ENCODE assay signal across 25 cellular contexts in genomic region chr11:133536198-133536597, GRCh38. TPM values are rescaled to one million over a fixed set of nuclear protein-coding genes. Genes with fewer than 3 reads are reported as not detected.
"Had no signal": no experiment of that assay in that cellular context is flagged by ENCODE, and none has a peak within 500 bp of the region (broad histone marks: within the 10 kb centered on the region; RNA-seq: fewer than 3 reads in every experiment).

No MANE protein-coding gene starts in this region.

- H3K9me3 ChIP-seq: esophagus muscularis mucosa, gastrocnemius medialis, heart right ventricle, left lung, lower lobe of right lung had no signal

- H3K9me3 Mint-ChIP-seq: natural killer cell had no signal

- H3K27ac ChIP-seq: coronary artery, dorsolateral prefrontal cortex, esophagus muscularis mucosa, gastrocnemius medialis, heart right ventricle, left lung, lower lobe of right lung had no signal

- H3K36me3 ChIP-seq: esophagus muscularis mucosa, gastrocnemius medialis, heart right ventricle, left lung, lower lobe of right lung had no signal

- H3K4me1 Mint-ChIP-seq: memory B cell, natural killer cell had no signal

- H3K36me3 Mint-ChIP-seq: natural killer cell had no signal

- DNase-seq: dermis blood vessel endothelial cell; dorsolateral prefrontal cortex; effector CD4-positive, alpha-beta T cell; effector memory CD4-positive, alpha-beta T cell; foreskin melanocyte; gastrocnemius medialis; glutamatergic neuron; head of caudate nucleus; heart right ventricle; hippocampal formation; left cardiac atrium; left lung; left ventricle myocardium superior; lower lobe of right lung; mesendoderm; midbrain; naive thymus-derived CD4-positive, alpha-beta T cell; natural killer cell had no signal

- H3K27ac Mint-ChIP-seq: memory B cell; naive thymus-derived CD4-positive, alpha-beta T cell; natural killer cell had no signal

- H3K4me1 ChIP-seq: esophagus muscularis mucosa, gastrocnemius medialis, heart right ventricle, left lung, lower lobe of right lung had no signal

- ATAC-seq: gastrocnemius medialis; heart right ventricle; left cardiac atrium; left lung; left ventricle myocardium superior; lower lobe of right lung; naive thymus-derived CD4-positive, alpha-beta T cell; natural killer cell had no signal

- H3K4me3 ChIP-seq: coronary artery, dorsolateral prefrontal cortex, esophagus muscularis mucosa, gastrocnemius medialis, heart right ventricle, left lung, lower lobe of right lung had no signal

- H3K4me3 Mint-ChIP-seq: memory B cell; naive thymus-derived CD4-positive, alpha-beta T cell; natural killer cell had no signal

RNA-seq across cellular contexts. Expression of gene OPCML, which starts 3.9 kb away (rescaled TPM):
- total RNA-seq: dermis blood vessel endothelial cell; endothelial cell of umbilical vein; epithelial cell of proximal tubule; fibroblast of villous mesenchyme; gastrocnemius medialis; left lung; lung microvascular endothelial cell; naive thymus-derived CD4-positive, alpha-beta T cell; natural killer cell had no signal
- polyA plus RNA-seq: endothelial cell of umbilical vein; naive thymus-derived CD4-positive, alpha-beta T cell had no signal
